In genomic region chr5:65126192-65126591, GRCh38 we compare ENCODE assay signal across 1 cellular context.
TF ChIP-seq lines count a peak whose summit lies in the region.

No MANE protein-coding gene starts in this region.

TF ChIP-seq in K562, 482 proteins besides CTCF, POLR2A, EP300 and RAD21 (continued from another document):
- no peak for TF ChIP-seq REST (CRISPR knock-in tag; IDR thresholded peaks at IDR 0.05; ENCODE audit: low read depth)
- no peak for TF ChIP-seq NEUROD1 (IDR thresholded peaks at IDR 0.05; ENCODE audit: borderline replicate concordance, low read depth, low read length, partially characterized antibody)
- TF ChIP-seq ZNF224 (CRISPR knock-in tag; IDR thresholded peaks at IDR 0.05), result no peak
- no peak for TF ChIP-seq NONO (IDR thresholded peaks at IDR 0.05; ENCODE audit: low read depth in 2 of 2, low read length in 1 of 2)
- no peak for TF ChIP-seq ZBTB2 (IDR thresholded peaks at IDR 0.05)
- no peak for TF ChIP-seq ZFP91 (CRISPR knock-in tag; IDR thresholded peaks at IDR 0.05)
- TF ChIP-seq SUPT5H (IDR thresholded peaks at IDR 0.05), result no peak
